1 cellular context compared by ENCODE assay signal in the genomic region with DNA sequence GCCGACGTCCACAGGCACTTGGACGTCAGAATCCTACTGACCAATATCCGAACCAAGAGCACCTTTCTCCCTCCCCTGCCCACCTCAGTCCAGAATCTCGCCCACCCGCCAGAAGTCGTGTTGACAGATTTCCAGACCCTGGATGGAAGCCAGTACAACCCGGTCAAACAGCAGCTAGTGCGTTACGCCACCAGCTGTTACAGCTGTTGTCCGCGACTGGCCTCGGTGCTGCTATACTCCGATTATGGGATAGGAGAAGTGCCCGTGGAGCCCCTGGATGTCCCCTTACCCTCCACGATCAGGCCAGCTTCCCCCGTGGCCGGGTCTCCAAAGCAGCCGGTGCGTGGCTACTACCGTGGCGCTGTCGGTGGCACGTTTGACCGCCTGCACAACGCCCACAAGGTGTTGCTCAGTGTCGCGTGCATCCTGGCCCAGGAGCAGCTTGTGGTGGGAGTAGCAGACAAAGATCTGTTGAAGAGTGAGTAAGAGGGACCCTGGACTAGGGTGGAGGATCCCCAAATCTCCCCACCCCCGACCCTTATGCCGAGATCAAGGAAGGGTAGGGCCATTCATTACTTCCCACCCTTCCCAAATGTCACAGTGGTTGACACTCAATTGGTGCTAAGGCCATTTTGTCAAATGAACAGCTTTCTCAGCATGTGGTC.
TF ChIP-seq lines count a peak whose summit lies in the region.

No MANE protein-coding gene starts in this region.

TF ChIP-seq in K562, 482 proteins besides CTCF, POLR2A, EP300 and RAD21 (continues in another document):
- TF ChIP-seq POLR2G (IDR thresholded peaks at IDR 0.05; ENCODE audit: low read depth, low read length) (no peak), NCOA1 (IDR thresholded peaks at IDR 0.05; ENCODE audit: low read depth) (no peak), ADNP (tag; IDR thresholded peaks at IDR 0.05) (no peak), FOS (IDR thresholded peaks at IDR 0.05; ENCODE audit: extremely low read depth, insufficient read length) (no peak), FOXK1 (CRISPR knock-in tag; IDR thresholded peaks at IDR 0.05; ENCODE audit: borderline replicate concordance) (peak; percentile 75; the same call in 1 of the 2 replicates), CREB1 (IDR thresholded peaks at IDR 0.05) (no peak), CREB1 (CRISPR knock-in tag; IDR thresholded peaks at IDR 0.05) (0 out of 2 replicates have a peak, but pooled peaks have one; percentile 38), NEUROD1 (IDR thresholded peaks at IDR 0.05; ENCODE audit: borderline replicate concordance, low read depth, low read length, partially characterized antibody) (no peak), SIN3B (IDR thresholded peaks at IDR 0.05; ENCODE audit: low read depth) (no peak), MAFF (IDR thresholded peaks at IDR 0.05; ENCODE audit: low read length) (no peak), TAF15 (IDR thresholded peaks at IDR 0.05; ENCODE audit: low read depth, low read length) (no peak), GATAD2A (IDR thresholded peaks at IDR 0.05) (no peak), GTF2A2 (tag; IDR thresholded peaks at IDR 0.05) (no peak), ZNF561 (CRISPR knock-in tag; conservative IDR thresholded peaks at IDR 0.05) (no peak), ZNF143 (CRISPR knock-in tag; IDR thresholded peaks at IDR 0.05) (no peak), ZNF224 (CRISPR knock-in tag; IDR thresholded peaks at IDR 0.05) (no peak), FOXA1 (IDR thresholded peaks at IDR 0.05; ENCODE audit: borderline replicate concordance) (no peak), FOXK2 (conservative IDR thresholded peaks at IDR 0.05 in 1 of 2, IDR thresholded peaks at IDR 0.05 in 1 of 2; ENCODE audit: low read depth in 2 of 2) (peak in 1 of 2 experiments; percentile 18; a peak in 1 of 4 replicates), NCOR1 (IDR thresholded peaks at IDR 0.05) (no peak), DPF2 (IDR thresholded peaks at IDR 0.05) (no peak), SP2 (IDR thresholded peaks at IDR 0.05; ENCODE audit: extremely low read depth, low read depth, low read length, poor library complexity, severe bottlenecking) (no peak), MBD1 (CRISPR knock-in tag; IDR thresholded peaks at IDR 0.05) (no peak), CAMTA2 (CRISPR knock-in tag; conservative IDR thresholded peaks at IDR 0.05) (no peak), TEAD4 (IDR thresholded peaks at IDR 0.05; ENCODE audit: low read length) (no peak), TEAD4 (CRISPR knock-in tag; IDR thresholded peaks at IDR 0.05; ENCODE audit: borderline replicate concordance) (no peak), NFIC (IDR thresholded peaks at IDR 0.05) (peak; percentile 77), ASH1L (IDR thresholded peaks at IDR 0.05; ENCODE audit: borderline replicate concordance, low read depth, partially characterized antibody) (no peak), HMGXB4 (CRISPR knock-in tag; IDR thresholded peaks at IDR 0.05) (peak; percentile 72; the same call in 1 of the 2 replicates), SMARCE1 (IDR thresholded peaks at IDR 0.05) (no peak), ZNF146 (CRISPR knock-in tag; IDR thresholded peaks at IDR 0.05; ENCODE audit: unreplicated experiment) (no peak), ZNF695 (CRISPR knock-in tag; IDR thresholded peaks at IDR 0.05) (no peak), NR2F6 (CRISPR knock-in tag; IDR thresholded peaks at IDR 0.05) (no peak), ZNF232 (CRISPR knock-in tag; IDR thresholded peaks at IDR 0.05) (0 out of 2 replicates have a peak, but pooled peaks have one; percentile 49), ARID1B (IDR thresholded peaks at IDR 0.05) (no peak), HDAC2 (IDR thresholded peaks at IDR 0.05) (0 out of 2 replicates have a peak, but pooled peaks have one; percentile 10), E2F6 (IDR thresholded peaks at IDR 0.05; ENCODE audit: borderline replicate concordance in 1 of 2, extremely low read depth in 1 of 2, insufficient read depth in 1 of 2, insufficient read length in 1 of 2, low read depth in 1 of 2, low read length in 1 of 2, poor library complexity in 1 of 2, severe bottlenecking in 1 of 2) (peak in 1 of 2 experiments; percentile 69), ZBTB1 (CRISPR knock-in tag; IDR thresholded peaks at IDR 0.05; ENCODE audit: borderline replicate concordance, low read depth) (no peak), DACH1 (IDR thresholded peaks at IDR 0.05; ENCODE audit: partially characterized antibody) (peak; percentile 81), PHF21A (IDR thresholded peaks at IDR 0.05; ENCODE audit: borderline replicate concordance, low read depth) (no peak), EP400 (IDR thresholded peaks at IDR 0.05) (no peak), DIDO1 (tag; IDR thresholded peaks at IDR 0.05; ENCODE audit: low read depth) (no peak), TAF9B (IDR thresholded peaks at IDR 0.05; ENCODE audit: partially characterized antibody) (peak; percentile 29)
- TF ChIP-seq, protein P1, sequence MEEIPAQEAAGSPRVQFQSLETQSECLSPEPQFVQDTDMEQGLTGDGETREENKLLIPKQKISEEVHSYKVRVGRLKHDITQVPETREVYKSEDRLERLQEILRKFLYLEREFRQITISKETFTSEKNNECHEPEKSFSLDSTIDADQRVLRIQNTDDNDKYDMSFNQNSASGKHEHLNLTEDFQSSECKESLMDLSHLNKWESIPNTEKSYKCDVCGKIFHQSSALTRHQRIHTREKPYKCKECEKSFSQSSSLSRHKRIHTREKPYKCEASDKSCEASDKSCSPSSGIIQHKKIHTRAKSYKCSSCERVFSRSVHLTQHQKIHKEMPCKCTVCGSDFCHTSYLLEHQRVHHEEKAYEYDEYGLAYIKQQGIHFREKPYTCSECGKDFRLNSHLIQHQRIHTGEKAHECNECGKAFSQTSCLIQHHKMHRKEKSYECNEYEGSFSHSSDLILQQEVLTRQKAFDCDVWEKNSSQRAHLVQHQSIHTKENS (CRISPR knock-in tag; IDR thresholded peaks at IDR 0.05), result no peak
- TF ChIP-seq, protein P2, sequence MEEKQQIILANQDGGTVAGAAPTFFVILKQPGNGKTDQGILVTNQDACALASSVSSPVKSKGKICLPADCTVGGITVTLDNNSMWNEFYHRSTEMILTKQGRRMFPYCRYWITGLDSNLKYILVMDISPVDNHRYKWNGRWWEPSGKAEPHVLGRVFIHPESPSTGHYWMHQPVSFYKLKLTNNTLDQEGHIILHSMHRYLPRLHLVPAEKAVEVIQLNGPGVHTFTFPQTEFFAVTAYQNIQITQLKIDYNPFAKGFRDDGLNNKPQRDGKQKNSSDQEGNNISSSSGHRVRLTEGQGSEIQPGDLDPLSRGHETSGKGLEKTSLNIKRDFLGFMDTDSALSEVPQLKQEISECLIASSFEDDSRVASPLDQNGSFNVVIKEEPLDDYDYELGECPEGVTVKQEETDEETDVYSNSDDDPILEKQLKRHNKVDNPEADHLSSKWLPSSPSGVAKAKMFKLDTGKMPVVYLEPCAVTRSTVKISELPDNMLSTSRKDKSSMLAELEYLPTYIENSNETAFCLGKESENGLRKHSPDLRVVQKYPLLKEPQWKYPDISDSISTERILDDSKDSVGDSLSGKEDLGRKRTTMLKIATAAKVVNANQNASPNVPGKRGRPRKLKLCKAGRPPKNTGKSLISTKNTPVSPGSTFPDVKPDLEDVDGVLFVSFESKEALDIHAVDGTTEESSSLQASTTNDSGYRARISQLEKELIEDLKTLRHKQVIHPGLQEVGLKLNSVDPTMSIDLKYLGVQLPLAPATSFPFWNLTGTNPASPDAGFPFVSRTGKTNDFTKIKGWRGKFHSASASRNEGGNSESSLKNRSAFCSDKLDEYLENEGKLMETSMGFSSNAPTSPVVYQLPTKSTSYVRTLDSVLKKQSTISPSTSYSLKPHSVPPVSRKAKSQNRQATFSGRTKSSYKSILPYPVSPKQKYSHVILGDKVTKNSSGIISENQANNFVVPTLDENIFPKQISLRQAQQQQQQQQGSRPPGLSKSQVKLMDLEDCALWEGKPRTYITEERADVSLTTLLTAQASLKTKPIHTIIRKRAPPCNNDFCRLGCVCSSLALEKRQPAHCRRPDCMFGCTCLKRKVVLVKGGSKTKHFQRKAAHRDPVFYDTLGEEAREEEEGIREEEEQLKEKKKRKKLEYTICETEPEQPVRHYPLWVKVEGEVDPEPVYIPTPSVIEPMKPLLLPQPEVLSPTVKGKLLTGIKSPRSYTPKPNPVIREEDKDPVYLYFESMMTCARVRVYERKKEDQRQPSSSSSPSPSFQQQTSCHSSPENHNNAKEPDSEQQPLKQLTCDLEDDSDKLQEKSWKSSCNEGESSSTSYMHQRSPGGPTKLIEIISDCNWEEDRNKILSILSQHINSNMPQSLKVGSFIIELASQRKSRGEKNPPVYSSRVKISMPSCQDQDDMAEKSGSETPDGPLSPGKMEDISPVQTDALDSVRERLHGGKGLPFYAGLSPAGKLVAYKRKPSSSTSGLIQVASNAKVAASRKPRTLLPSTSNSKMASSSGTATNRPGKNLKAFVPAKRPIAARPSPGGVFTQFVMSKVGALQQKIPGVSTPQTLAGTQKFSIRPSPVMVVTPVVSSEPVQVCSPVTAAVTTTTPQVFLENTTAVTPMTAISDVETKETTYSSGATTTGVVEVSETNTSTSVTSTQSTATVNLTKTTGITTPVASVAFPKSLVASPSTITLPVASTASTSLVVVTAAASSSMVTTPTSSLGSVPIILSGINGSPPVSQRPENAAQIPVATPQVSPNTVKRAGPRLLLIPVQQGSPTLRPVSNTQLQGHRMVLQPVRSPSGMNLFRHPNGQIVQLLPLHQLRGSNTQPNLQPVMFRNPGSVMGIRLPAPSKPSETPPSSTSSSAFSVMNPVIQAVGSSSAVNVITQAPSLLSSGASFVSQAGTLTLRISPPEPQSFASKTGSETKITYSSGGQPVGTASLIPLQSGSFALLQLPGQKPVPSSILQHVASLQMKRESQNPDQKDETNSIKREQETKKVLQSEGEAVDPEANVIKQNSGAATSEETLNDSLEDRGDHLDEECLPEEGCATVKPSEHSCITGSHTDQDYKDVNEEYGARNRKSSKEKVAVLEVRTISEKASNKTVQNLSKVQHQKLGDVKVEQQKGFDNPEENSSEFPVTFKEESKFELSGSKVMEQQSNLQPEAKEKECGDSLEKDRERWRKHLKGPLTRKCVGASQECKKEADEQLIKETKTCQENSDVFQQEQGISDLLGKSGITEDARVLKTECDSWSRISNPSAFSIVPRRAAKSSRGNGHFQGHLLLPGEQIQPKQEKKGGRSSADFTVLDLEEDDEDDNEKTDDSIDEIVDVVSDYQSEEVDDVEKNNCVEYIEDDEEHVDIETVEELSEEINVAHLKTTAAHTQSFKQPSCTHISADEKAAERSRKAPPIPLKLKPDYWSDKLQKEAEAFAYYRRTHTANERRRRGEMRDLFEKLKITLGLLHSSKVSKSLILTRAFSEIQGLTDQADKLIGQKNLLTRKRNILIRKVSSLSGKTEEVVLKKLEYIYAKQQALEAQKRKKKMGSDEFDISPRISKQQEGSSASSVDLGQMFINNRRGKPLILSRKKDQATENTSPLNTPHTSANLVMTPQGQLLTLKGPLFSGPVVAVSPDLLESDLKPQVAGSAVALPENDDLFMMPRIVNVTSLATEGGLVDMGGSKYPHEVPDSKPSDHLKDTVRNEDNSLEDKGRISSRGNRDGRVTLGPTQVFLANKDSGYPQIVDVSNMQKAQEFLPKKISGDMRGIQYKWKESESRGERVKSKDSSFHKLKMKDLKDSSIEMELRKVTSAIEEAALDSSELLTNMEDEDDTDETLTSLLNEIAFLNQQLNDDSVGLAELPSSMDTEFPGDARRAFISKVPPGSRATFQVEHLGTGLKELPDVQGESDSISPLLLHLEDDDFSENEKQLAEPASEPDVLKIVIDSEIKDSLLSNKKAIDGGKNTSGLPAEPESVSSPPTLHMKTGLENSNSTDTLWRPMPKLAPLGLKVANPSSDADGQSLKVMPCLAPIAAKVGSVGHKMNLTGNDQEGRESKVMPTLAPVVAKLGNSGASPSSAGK (IDR thresholded peaks at IDR 0.05), result peak; percentile 12
- TF ChIP-seq, protein P3, sequence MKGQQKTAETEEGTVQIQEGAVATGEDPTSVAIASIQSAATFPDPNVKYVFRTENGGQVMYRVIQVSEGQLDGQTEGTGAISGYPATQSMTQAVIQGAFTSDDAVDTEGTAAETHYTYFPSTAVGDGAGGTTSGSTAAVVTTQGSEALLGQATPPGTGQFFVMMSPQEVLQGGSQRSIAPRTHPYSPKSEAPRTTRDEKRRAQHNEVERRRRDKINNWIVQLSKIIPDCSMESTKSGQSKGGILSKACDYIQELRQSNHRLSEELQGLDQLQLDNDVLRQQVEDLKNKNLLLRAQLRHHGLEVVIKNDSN (CRISPR knock-in tag; IDR thresholded peaks at IDR 0.05), result no peak
- TF ChIP-seq, protein P4, sequence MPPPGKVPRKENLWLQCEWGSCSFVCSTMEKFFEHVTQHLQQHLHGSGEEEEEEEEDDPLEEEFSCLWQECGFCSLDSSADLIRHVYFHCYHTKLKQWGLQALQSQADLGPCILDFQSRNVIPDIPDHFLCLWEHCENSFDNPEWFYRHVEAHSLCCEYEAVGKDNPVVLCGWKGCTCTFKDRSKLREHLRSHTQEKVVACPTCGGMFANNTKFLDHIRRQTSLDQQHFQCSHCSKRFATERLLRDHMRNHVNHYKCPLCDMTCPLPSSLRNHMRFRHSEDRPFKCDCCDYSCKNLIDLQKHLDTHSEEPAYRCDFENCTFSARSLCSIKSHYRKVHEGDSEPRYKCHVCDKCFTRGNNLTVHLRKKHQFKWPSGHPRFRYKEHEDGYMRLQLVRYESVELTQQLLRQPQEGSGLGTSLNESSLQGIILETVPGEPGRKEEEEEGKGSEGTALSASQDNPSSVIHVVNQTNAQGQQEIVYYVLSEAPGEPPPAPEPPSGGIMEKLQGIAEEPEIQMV (tag; conservative IDR thresholded peaks at IDR 0.05; ENCODE audit: low read depth), result no peak
